ENCODE assay signal across 17 cellular contexts in genomic region chr1:65229754-65230339, GRCh38.
DNase-seq lines count a peak whose midpoint lies in the region; ATAC-seq and TF ChIP-seq lines count a peak whose summit lies in the region.
"Had no signal": no experiment of that assay in that cellular context is flagged by ENCODE, and none has a peak within 500 bp of the region (broad histone marks: within the 10 kb centered on the region; RNA-seq: fewer than 3 reads in every experiment).

No MANE protein-coding gene starts in this region.

- H2BK120ac ChIP-seq in H9 (ENCODE audit: low read depth, low read length, poor library complexity, severe bottlenecking): no peak overlapping the region

- H3K4me1 ChIP-seq in Caco-2: peaks cover 12% of the 10 kb centered on the region
- no peaks in the 10 kb centered on the region; the same call in 1 of the 2 replicates for H3K4me1 ChIP-seq in H9 (ENCODE audit: insufficient read depth, low read length)
- no peaks in the 10 kb centered on the region for H3K4me1 ChIP-seq in effector memory CD4-positive, alpha-beta T cell (ENCODE audit: control insufficient read depth, insufficient read depth, low read length, poor library complexity, severe bottlenecking)
- H3K4me1 ChIP-seq: Peyer's patch had no signal

- no peaks in the 10 kb centered on the region for H3K23me2 ChIP-seq in H9 (ENCODE audit: insufficient read length, low read depth, low read length, poor library complexity, severe bottlenecking)

- H3K9me3 Mint-ChIP-seq in Caco-2 (ENCODE audit: unreplicated experiment): no peaks in the 10 kb centered on the region
- H3K9me3 Mint-ChIP-seq in H9: no peaks in the 10 kb centered on the region
- H3K9me3 Mint-ChIP-seq in activated T-helper 17 cell treated with anti-CD3 and anti-CD28 coated beads, Interleukin-2, amount 50 U/mL, for 72 hours: no peaks in the 10 kb centered on the region

- H3K36me3 ChIP-seq in Caco-2 (ENCODE audit: control insufficient read depth, insufficient read depth, low read length): no peaks in the 10 kb centered on the region
- no peaks in the 10 kb centered on the region for H3K36me3 ChIP-seq in effector memory CD4-positive, alpha-beta T cell (ENCODE audit: control insufficient read depth, insufficient read depth, low read length)
- H3K36me3 ChIP-seq: Peyer's patch had no signal

- H2BK12ac ChIP-seq in H9 (ENCODE audit: insufficient read length, low read depth, low read length): no peak overlapping the region

- no peak overlapping the region for H2BK15ac ChIP-seq in H9 (ENCODE audit: low read depth, low read length)

- WGBS in H9 (ENCODE audit: extremely low coverage, insufficient read length, low lambda C conversion rate): no CpG with 5 or more reads among the region's 5 CpGs

- H3K27me3 ChIP-seq in Caco-2 (replicated peaks; ENCODE audit: control insufficient read depth, insufficient read depth, low read length) (no peaks in the 10 kb centered on the region), H9 (ENCODE audit: insufficient read depth, low read length) (no peaks in the 10 kb centered on the region)
- H3K27me3 ChIP-seq in effector memory CD4-positive, alpha-beta T cell (replicated peaks; ENCODE audit: control insufficient read depth, insufficient read depth, low read length, poor library complexity, severe bottlenecking): no peaks in the 10 kb centered on the region
- H3K27me3 ChIP-seq: Peyer's patch had no signal

- POLR2A ChIA-PET in Caco-2 (lab: Charles Lee): interaction anchor here (0.6 kb wide), 1 partner anchor 190 kb away, joined by 5 read pairs; the partner anchor contains the start of genes LEPR and LEPROT

- H3K4me3 Mint-ChIP-seq in Caco-2 (ENCODE audit: unreplicated experiment) (peak overlapping the region; percentile 47), H9 (no peak overlapping the region)
- no peak overlapping the region for H3K4me3 Mint-ChIP-seq in activated T-helper 17 cell treated with anti-CD3 and anti-CD28 coated beads, Interleukin-2, amount 50 U/mL, for 72 hours
- H3K4me3 Mint-ChIP-seq: CD4-positive, CD25-positive, alpha-beta regulatory T cell had no signal

- BruUV-seq in Caco-2 (replicated peaks; lab: Mats Ljungman, UMichigan): no TSS peak

- CTCF ChIA-PET in Caco-2 (lab: Charles Lee): interaction anchor here (0.5 to 1.6 kb wide), 2 partner anchors 93 to 458 kb away, joined by 3 to 6 read pairs; no protein-coding TSS in a partner anchor

- H2BK20ac ChIP-seq in H9 (ENCODE audit: low read depth, low read length, poor library complexity, severe bottlenecking): no peak overlapping the region

- H3K27ac Mint-ChIP-seq in Caco-2 (ENCODE audit: unreplicated experiment): peak overlapping the region; percentile 45
- no peak overlapping the region for H3K27ac Mint-ChIP-seq in H9
- H3K27ac Mint-ChIP-seq in activated T-helper 17 cell treated with anti-CD3 and anti-CD28 coated beads, Interleukin-2, amount 50 U/mL, for 72 hours: peak overlapping the region; percentile 5
- H3K27ac Mint-ChIP-seq: CD4-positive, CD25-positive, alpha-beta regulatory T cell had no signal

- intact Hi-C loops in Caco-2 (cut with micrococcal nuclease; ENCODE audit: unreplicated experiment): no loop called here

- H3T11ph ChIP-seq in H9 (ENCODE audit: low read length): no peak overlapping the region

- no peaks in the 10 kb centered on the region for H3K79me2 ChIP-seq in H9 (ENCODE audit: insufficient read depth, low read length)

- H3K9me3 ChIP-seq in Caco-2 (no peaks in the 10 kb centered on the region), H9 (ENCODE audit: control insufficient read depth, low read depth, low read length) (no peaks in the 10 kb centered on the region)
- no peaks in the 10 kb centered on the region for H3K9me3 ChIP-seq in effector memory CD4-positive, alpha-beta T cell (ENCODE audit: control insufficient read depth, low read length)
- H3K9me3 ChIP-seq: Peyer's patch had no signal

- no peaks in the 10 kb centered on the region for H4K20me1 ChIP-seq in H9 (ENCODE audit: control insufficient read depth, insufficient read depth, insufficient read length)

- H3K79me1 ChIP-seq in H9 (ENCODE audit: insufficient read depth, low read depth, low read length, poor library complexity, severe bottlenecking): no peaks in the 10 kb centered on the region

- H3K4me2 ChIP-seq in H9 (ENCODE audit: insufficient read depth, insufficient read length, low read length): no peak overlapping the region

- no peak overlapping the region for H3K56ac ChIP-seq in H9 (ENCODE audit: insufficient read length, low read depth, low read length)

- TF ChIP-seq CTCF in Caco-2 (IDR thresholded peaks at IDR 0.05; ENCODE audit: insufficient read depth in 1 of 2, low read depth in 1 of 2, low read length in 1 of 2, severe bottlenecking in 1 of 2, unreplicated experiment in 1 of 2): no peak
- TF ChIP-seq CTCF in H9 (conservative IDR thresholded peaks at IDR 0.05): peak; percentile 25; the same call in 1 of the 3 replicates

- DNase-seq in Caco-2: peak in 1 of 2 experiments; percentile 30
- DNase-seq in H9: peak; percentile 45
- peak; percentile 4 for DNase-seq in kidney glomerular epithelial cell (lab: John Stamatoyannopoulos, UW)
- DNase-seq in effector memory CD4-positive, alpha-beta T cell: no peak
- no peak for DNase-seq in NCI-H2227 treated with DMSO at 0.1 percent for 48 hours (lab: John Stamatoyannopoulos, UW)
- DNase-seq in NCI-H774 (lab: John Stamatoyannopoulos, UW): no peak
- no peak for DNase-seq in iPS-NIHi7 (ENCODE audit: extremely low spot score)
- DNase-seq: Calu3, DMS79 treated with DMSO at 0.1 percent for 48 hours, NCI-H1417 treated with DMSO at 0.1 percent for 48 hours, NCI-H1930, NCI-H2171 treated with DMSO at 0.1 percent for 48 hours, Peyer's patch had no signal

- no peak overlapping the region for H4K8ac ChIP-seq in H9 (replicated peaks; ENCODE audit: insufficient read length, low read depth, low read length)

- no peak overlapping the region for H3K4me3 ChIP-seq in Caco-2 (ENCODE audit: low read depth, low read length)
- H3K4me3 ChIP-seq in effector memory CD4-positive, alpha-beta T cell (ENCODE audit: insufficient read depth, low read depth, low read length, poor library complexity, severe bottlenecking): no peak overlapping the region
- H3K4me3 ChIP-seq: Peyer's patch had no signal

- H2AFZ ChIP-seq in H9 (ENCODE audit: low read length): no peak overlapping the region

- H3K14ac ChIP-seq in H9 (ENCODE audit: insufficient read depth, low read length): no peak overlapping the region

- H3K4me1 Mint-ChIP-seq in Caco-2 (ENCODE audit: low read depth, unreplicated experiment) (peaks cover 7% of the 10 kb centered on the region), H9 (peaks cover 4 to 5% of the 10 kb centered on the region in 2 experiments)
- peaks cover 24% of the 10 kb centered on the region for H3K4me1 Mint-ChIP-seq in activated T-helper 17 cell treated with anti-CD3 and anti-CD28 coated beads, Interleukin-2, amount 50 U/mL, for 72 hours

- no peak overlapping the region for H2AK5ac ChIP-seq in H9 (ENCODE audit: insufficient read length, low read length)

- no peak overlapping the region for H2BK5ac ChIP-seq in H9 (ENCODE audit: insufficient read length, low read length)

- no peak overlapping the region for H3K9ac ChIP-seq in H9 (ENCODE audit: extremely low read depth, insufficient read length, low read length)

- no peak overlapping the region for H4K91ac ChIP-seq in H9 (ENCODE audit: insufficient read length, low read depth, low read length)

- ATAC-seq in activated T-helper 17 cell treated with anti-CD3 and anti-CD28 coated beads, Interleukin-2, amount 50 U/mL, for 72 hours (replicated peaks): no peak
- ATAC-seq: Right ventricle myocardium inferior had no signal

- no peak overlapping the region for H3K23ac ChIP-seq in H9 (ENCODE audit: insufficient read length, low read depth, low read length)

- H3K27me3 Mint-ChIP-seq in Caco-2 (ENCODE audit: insufficient read depth, unreplicated experiment): no peaks in the 10 kb centered on the region
- no peaks in the 10 kb centered on the region for H3K27me3 Mint-ChIP-seq in H9 (ENCODE audit: low read depth)
- peaks cover 12% of the 10 kb centered on the region for H3K27me3 Mint-ChIP-seq in activated T-helper 17 cell treated with anti-CD3 and anti-CD28 coated beads, Interleukin-2, amount 50 U/mL, for 72 hours

- H3K18ac ChIP-seq in H9 (ENCODE audit: insufficient read length, low read depth, low read length): no peak overlapping the region

- no peak overlapping the region for H3K4ac ChIP-seq in H9 (ENCODE audit: low read depth, low read length)

- H3K36me3 Mint-ChIP-seq in Caco-2 (ENCODE audit: insufficient read depth, unreplicated experiment) (peaks cover 32% of the 10 kb centered on the region), H9 (ENCODE audit: insufficient read depth in 1 of 3, low read depth in 3 of 3) (peaks cover 0 to 11% (median 8%) of the 10 kb centered on the region in 3 experiments; a peak in 4 of 7 replicates)
- peaks cover 17% of the 10 kb centered on the region for H3K36me3 Mint-ChIP-seq in activated T-helper 17 cell treated with anti-CD3 and anti-CD28 coated beads, Interleukin-2, amount 50 U/mL, for 72 hours (ENCODE audit: low read depth)
- H3K36me3 Mint-ChIP-seq: CD4-positive, CD25-positive, alpha-beta regulatory T cell had no signal

- H3K27ac ChIP-seq in H9 (ENCODE audit: insufficient read length, low read depth, low read length): no peak overlapping the region
- no peak overlapping the region for H3K27ac ChIP-seq in effector memory CD4-positive, alpha-beta T cell (ENCODE audit: insufficient read depth, low read length, poor library complexity, severe bottlenecking)
- H3K27ac ChIP-seq: HL-60, Peyer's patch had no signal

- H4K5ac ChIP-seq in H9 (ENCODE audit: insufficient read length, low read depth, low read length): no peak overlapping the region

Comparison
In these comparisons a context has a peak if more than half of its experiments do, and no peak if none do; other contexts are left out.
1. DNase-seq: peak in H9 (single experiment) and kidney glomerular epithelial cell (single experiment); none in effector memory CD4-positive, alpha-beta T cell (0 of 3), NCI-H2227 treated with DMSO at 0.1 percent for 48 hours (single experiment), NCI-H774 (single experiment) and iPS-NIHi7 (single experiment).
2. H3K27ac Mint-ChIP-seq: peak in Caco-2 (single experiment) and activated T-helper 17 cell treated with anti-CD3 and anti-CD28 coated beads, Interleukin-2, amount 50 U/mL, for 72 hours (single experiment); none in H9 (0 of 3).